In genomic region chr9:69149321-69149807, GRCh38 we compare ENCODE assay signal across 9 cellular contexts. TPM values are rescaled to one million over a fixed set of nuclear protein-coding genes. Genes with fewer than 3 reads are reported as not detected.
DNase-seq lines count a peak whose midpoint lies in the region; ATAC-seq and TF ChIP-seq lines count a peak whose summit lies in the region.
"Had no signal": no experiment of that assay in that cellular context is flagged by ENCODE, and none has a peak within 500 bp of the region (broad histone marks: within the 10 kb centered on the region; RNA-seq: fewer than 3 reads in every experiment).

No MANE protein-coding gene starts in this region.

- H3K4me3 Mint-ChIP-seq in activated T-cell treated with anti-CD3 and anti-CD28 coated beads, Interleukin-2, amount 50 U/mL, for 4 hours = no peak overlapping the region

- H3K27ac ChIP-seq in GM23248 = no peak overlapping the region
- no peak overlapping the region for H3K27ac ChIP-seq in foreskin keratinocyte

- no peaks in the 10 kb centered on the region for H3K79me2 ChIP-seq in GM23248 (ENCODE audit: insufficient read depth)

- peak overlapping the region; percentile 24 for H3K4me2 ChIP-seq in GM23248 (ENCODE audit: unreplicated experiment)

- H4K20me1 ChIP-seq in GM23248 (ENCODE audit: insufficient read depth) = no peaks in the 10 kb centered on the region

- H3K27me3 ChIP-seq in GM23248 (replicated peaks; ENCODE audit: insufficient read depth) (no peaks in the 10 kb centered on the region), foreskin keratinocyte (no peaks in the 10 kb centered on the region)

- no peaks in the 10 kb centered on the region for H3K9me3 Mint-ChIP-seq in activated T-cell treated with anti-CD3 and anti-CD28 coated beads, Interleukin-2, amount 50 U/mL, for 4 hours

- ATAC-seq in SK-N-SH treated with all-trans-retinoic acid at 6 μM for 48 hours (peak; percentile 59), foreskin keratinocyte (no peak)
- ATAC-seq in activated T-cell treated with anti-CD3 and anti-CD28 coated beads, Interleukin-2, amount 50 U/mL, for 4 hours = no peak

- 38 to 42% methylated on average over 7 of the region's 7 CpGs for WGBS in GM23248 (ENCODE audit: low coverage in 1 of 2, low lambda C conversion rate in 2 of 2, missing lambda C conversion rate in 2 of 2), 2 experiments

- in situ Hi-C loops in GM23248 (cut with MboI) = loop anchor here (10.0 kb wide), 1 partner anchor 65 kb away; no protein-coding TSS in a partner anchor

- H3K9me2 ChIP-seq in GM23248 (ENCODE audit: insufficient read depth) = no peaks in the 10 kb centered on the region

- H3K4me1 ChIP-seq in GM23248 (ENCODE audit: insufficient read depth) = peaks cover 14% of the 10 kb centered on the region; the same call in 1 of the 2 replicates
- H3K4me1 ChIP-seq in foreskin keratinocyte = no peaks in the 10 kb centered on the region

- peak overlapping the region; percentile 58 for H2AFZ ChIP-seq in GM23248

- peaks cover 5% of the 10 kb centered on the region for H3K36me3 Mint-ChIP-seq in activated T-cell treated with anti-CD3 and anti-CD28 coated beads, Interleukin-2, amount 50 U/mL, for 4 hours (ENCODE audit: insufficient read depth)

- peaks cover 10% of the 10 kb centered on the region; the same call in 1 of the 2 replicates for H3F3A ChIP-seq in GM23248 (ENCODE audit: insufficient read depth)

- H3K9me3 ChIP-seq in GM23248 (ENCODE audit: low read depth) = no peaks in the 10 kb centered on the region

- TF ChIP-seq CTCF in foreskin keratinocyte (conservative IDR thresholded peaks at IDR 0.05) (peak; percentile 20), GM20000 (IDR thresholded peaks at IDR 0.05; ENCODE audit: extremely low read depth, missing control alignments) (no peak)

- no peaks in the 10 kb centered on the region for H3K36me3 ChIP-seq in GM23248 (ENCODE audit: low read depth)

- H3K4me3 ChIP-seq in GM23248 = 0 out of 2 replicates have a peak overlapping the region, but pooled peaks have one; percentile 19

- no peaks in the 10 kb centered on the region for H3K27me3 Mint-ChIP-seq in activated T-cell treated with anti-CD3 and anti-CD28 coated beads, Interleukin-2, amount 50 U/mL, for 4 hours (ENCODE audit: low read depth)

- DNase-seq in GM23248 (peak; percentile 80), foreskin keratinocyte (no peak), putamen (ENCODE audit: low spot score) (peak; percentile 23), GM20000 (ENCODE audit: low spot score) (no peak), OCI-M2 (lab: John Stamatoyannopoulos, UW; ENCODE audit: unreplicated experiment) (no peak), GM19238 (ENCODE audit: insufficient read length, low spot score) (no peak)
- no peak for DNase-seq in activated T-cell treated with anti-CD3 and anti-CD28 coated beads, Interleukin-2, amount 50 U/mL, for 4 hours
- DNase-seq: SHP77 treated with DMSO at 0.1 percent for 48 hours had no signal

- no peaks in the 10 kb centered on the region for H3K4me1 Mint-ChIP-seq in activated T-cell treated with anti-CD3 and anti-CD28 coated beads, Interleukin-2, amount 50 U/mL, for 4 hours (ENCODE audit: low read depth)

- no peak overlapping the region for H3K9ac ChIP-seq in GM23248

TF ChIP-seq in SK-N-SH treated with all-trans-retinoic acid at 6 μM for 48 hours, 23 proteins besides CTCF, POLR2A, EP300 and RAD21:
- TF ChIP-seq POU6F1 (CRISPR knock-in tag; IDR thresholded peaks at IDR 0.05; ENCODE audit: borderline replicate concordance, low read depth) = no peak
TF ChIP-seq in SK-N-SH treated with all-trans-retinoic acid at 6 μM for 48 hours: peak in this region for 0.

RNA-seq across cellular contexts. Expression of gene TJP2, which starts 24.7 kb away (rescaled TPM):
- total RNA-seq in GM23248 (2014; rRNA removed; shearing (Covaris generic)) = 8.6 and 22.0 TPM in 2 replicates
- polyA plus RNA-seq in GM23248 (2016; fragmentation: Nextera tagmentation; extraction: Ambion mirVana) (5.5 TPM in 2 replicates), foreskin keratinocyte (57.9 and 59.8 TPM in 2 replicates)
- 126 and 140 TPM in 2 replicates for total RNA-seq in foreskin keratinocyte
- total RNA-seq in activated T-cell treated with anti-CD3 and anti-CD28 coated beads, Interleukin-2, amount 50 U/mL, for 4 hours = 1 to 10 TPM; 3.1 to 5.8 (median 4.1) TPM

Comparison
In these comparisons a context has a peak if more than half of its experiments do, and no peak if none do; other contexts are left out.
1. DNase-seq: peak in GM23248 (single experiment) and putamen (single experiment); none in foreskin keratinocyte (0 of 2), GM20000 (single experiment), OCI-M2 (single experiment), activated T-cell treated with anti-CD3 and anti-CD28 coated beads, Interleukin-2, amount 50 U/mL, for 4 hours (single experiment) and GM19238 (single experiment).